1 cellular context compared by ENCODE assay signal in the genomic region with DNA sequence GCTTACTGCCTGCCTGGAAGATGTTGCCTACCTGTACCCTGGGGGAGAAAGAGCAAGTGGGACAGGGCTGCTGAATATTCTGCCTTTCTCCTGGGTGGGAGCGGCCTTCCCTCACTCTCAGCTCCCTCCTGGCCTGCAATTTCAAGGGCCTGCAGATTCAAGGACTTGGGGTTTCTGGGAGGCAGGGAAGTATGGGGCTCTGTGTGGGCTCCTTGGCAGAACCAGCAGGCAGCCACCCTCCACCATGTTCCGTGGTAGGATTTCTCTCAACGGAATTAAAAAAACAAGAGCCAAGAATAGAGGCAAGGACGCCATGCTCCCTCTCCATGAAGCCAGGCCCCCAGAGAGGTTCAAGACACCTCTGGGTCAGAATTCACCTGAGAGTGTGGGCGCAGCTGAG.
TF ChIP-seq lines count a peak whose summit lies in the region.

No MANE protein-coding gene starts in this region.

TF ChIP-seq in HEK293T, 16 proteins besides CTCF, POLR2A, EP300 and RAD21:
- TF ChIP-seq FOXM1 (IDR thresholded peaks at IDR 0.05; ENCODE audit: borderline replicate concordance) (no peak), ZNF384 (IDR thresholded peaks at IDR 0.05) (no peak), HDGF (IDR thresholded peaks at IDR 0.05; ENCODE audit: borderline replicate concordance) (no peak)
TF ChIP-seq in HEK293T: peak in this region for 0.
